ENCODE assay signal across 1 cellular context in the genomic region with DNA sequence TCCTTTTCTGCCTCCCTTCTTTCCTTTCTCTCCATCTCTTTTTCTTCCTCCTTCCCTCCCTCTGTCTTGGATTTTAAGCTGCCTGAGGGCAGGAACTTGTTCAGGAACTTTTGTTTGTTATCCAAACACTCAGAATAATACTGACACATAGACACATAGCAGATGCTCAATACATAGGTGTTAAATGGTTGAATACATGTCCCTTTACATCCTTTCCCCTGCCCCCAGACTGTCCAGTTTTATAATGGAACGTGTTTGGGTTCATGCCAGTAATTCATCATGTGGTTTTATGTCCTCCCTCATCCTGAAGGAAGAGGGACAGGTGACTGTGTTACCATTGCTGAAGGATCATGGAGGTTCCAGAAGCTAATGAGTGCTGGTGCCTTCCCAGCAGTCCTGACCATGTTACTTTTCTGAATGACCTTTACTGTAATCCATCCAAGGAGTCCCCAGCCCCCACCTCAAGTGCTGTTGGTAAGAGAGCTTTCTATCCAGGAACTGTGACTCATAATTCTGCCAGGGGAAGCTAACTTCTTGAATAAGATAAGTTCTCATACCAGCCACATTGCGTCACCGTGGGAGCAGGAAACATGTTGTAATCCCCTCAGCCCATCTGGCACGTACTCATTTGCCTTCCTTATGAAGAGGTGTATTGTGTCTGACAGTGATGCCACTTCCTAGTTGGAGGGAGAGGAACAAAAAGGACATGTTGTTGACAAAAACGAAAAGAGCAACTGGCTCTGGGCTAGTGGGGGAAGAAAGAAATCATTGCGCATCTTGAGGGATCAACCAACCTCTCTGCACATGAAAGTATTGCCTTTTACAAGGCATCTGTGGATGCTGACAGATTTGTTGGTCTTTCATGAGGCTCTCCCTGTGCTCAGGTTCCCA.
TF ChIP-seq lines count a peak whose summit lies in the region.

No MANE protein-coding gene starts in this region.

TF ChIP-seq in HepG2, 621 proteins besides CTCF, POLR2A, EP300 and RAD21 (continued from another document and continues in another):
- TF ChIP-seq, protein P1, sequence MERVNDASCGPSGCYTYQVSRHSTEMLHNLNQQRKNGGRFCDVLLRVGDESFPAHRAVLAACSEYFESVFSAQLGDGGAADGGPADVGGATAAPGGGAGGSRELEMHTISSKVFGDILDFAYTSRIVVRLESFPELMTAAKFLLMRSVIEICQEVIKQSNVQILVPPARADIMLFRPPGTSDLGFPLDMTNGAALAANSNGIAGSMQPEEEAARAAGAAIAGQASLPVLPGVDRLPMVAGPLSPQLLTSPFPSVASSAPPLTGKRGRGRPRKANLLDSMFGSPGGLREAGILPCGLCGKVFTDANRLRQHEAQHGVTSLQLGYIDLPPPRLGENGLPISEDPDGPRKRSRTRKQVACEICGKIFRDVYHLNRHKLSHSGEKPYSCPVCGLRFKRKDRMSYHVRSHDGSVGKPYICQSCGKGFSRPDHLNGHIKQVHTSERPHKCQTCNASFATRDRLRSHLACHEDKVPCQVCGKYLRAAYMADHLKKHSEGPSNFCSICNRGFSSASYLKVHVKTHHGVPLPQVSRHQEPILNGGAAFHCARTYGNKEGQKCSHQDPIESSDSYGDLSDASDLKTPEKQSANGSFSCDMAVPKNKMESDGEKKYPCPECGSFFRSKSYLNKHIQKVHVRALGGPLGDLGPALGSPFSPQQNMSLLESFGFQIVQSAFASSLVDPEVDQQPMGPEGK (CRISPR knock-in tag; IDR thresholded peaks at IDR 0.05): peak; percentile 40
- TF ChIP-seq, protein P2, sequence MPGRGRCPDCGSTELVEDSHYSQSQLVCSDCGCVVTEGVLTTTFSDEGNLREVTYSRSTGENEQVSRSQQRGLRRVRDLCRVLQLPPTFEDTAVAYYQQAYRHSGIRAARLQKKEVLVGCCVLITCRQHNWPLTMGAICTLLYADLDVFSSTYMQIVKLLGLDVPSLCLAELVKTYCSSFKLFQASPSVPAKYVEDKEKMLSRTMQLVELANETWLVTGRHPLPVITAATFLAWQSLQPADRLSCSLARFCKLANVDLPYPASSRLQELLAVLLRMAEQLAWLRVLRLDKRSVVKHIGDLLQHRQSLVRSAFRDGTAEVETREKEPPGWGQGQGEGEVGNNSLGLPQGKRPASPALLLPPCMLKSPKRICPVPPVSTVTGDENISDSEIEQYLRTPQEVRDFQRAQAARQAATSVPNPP (CRISPR knock-in tag; IDR thresholded peaks at IDR 0.05): no peak
- peak; percentile 82 for TF ChIP-seq KDM3A (CRISPR knock-in tag; IDR thresholded peaks at IDR 0.05; ENCODE audit: low read depth)
- TF ChIP-seq DNMT3B (CRISPR knock-in tag; conservative IDR thresholded peaks at IDR 0.05): peak; percentile 93; the same call in 1 of the 2 replicates
- peak; percentile 96 for TF ChIP-seq FOXO1 (CRISPR knock-in tag; IDR thresholded peaks at IDR 0.05)
- peak; percentile 88 for TF ChIP-seq MIER2 (CRISPR knock-in tag; IDR thresholded peaks at IDR 0.05)
- TF ChIP-seq, protein P3, sequence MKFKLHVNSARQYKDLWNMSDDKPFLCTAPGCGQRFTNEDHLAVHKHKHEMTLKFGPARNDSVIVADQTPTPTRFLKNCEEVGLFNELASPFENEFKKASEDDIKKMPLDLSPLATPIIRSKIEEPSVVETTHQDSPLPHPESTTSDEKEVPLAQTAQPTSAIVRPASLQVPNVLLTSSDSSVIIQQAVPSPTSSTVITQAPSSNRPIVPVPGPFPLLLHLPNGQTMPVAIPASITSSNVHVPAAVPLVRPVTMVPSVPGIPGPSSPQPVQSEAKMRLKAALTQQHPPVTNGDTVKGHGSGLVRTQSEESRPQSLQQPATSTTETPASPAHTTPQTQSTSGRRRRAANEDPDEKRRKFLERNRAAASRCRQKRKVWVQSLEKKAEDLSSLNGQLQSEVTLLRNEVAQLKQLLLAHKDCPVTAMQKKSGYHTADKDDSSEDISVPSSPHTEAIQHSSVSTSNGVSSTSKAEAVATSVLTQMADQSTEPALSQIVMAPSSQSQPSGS (CRISPR knock-in tag; IDR thresholded peaks at IDR 0.05): peak; percentile 96
- no peak for TF ChIP-seq TAF15 (IDR thresholded peaks at IDR 0.05; ENCODE audit: low read depth, low read length, poor library complexity, severe bottlenecking)
- TF ChIP-seq ZEB1 (IDR thresholded peaks at IDR 0.05; ENCODE audit: insufficient replicate concordance, low read depth): no peak
- TF ChIP-seq, protein P4, sequence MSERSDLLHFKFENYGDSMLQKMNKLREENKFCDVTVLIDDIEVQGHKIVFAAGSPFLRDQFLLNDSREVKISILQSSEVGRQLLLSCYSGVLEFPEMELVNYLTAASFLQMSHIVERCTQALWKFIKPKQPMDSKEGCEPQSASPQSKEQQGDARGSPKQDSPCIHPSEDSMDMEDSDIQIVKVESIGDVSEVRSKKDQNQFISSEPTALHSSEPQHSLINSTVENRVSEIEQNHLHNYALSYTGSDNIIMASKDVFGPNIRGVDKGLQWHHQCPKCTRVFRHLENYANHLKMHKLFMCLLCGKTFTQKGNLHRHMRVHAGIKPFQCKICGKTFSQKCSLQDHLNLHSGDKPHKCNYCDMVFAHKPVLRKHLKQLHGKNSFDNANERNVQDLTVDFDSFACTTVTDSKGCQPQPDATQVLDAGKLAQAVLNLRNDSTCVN (CRISPR knock-in tag; IDR thresholded peaks at IDR 0.05; ENCODE audit: borderline replicate concordance): peak; percentile 75; the same call in 1 of the 2 replicates
- TF ChIP-seq, protein P5, sequence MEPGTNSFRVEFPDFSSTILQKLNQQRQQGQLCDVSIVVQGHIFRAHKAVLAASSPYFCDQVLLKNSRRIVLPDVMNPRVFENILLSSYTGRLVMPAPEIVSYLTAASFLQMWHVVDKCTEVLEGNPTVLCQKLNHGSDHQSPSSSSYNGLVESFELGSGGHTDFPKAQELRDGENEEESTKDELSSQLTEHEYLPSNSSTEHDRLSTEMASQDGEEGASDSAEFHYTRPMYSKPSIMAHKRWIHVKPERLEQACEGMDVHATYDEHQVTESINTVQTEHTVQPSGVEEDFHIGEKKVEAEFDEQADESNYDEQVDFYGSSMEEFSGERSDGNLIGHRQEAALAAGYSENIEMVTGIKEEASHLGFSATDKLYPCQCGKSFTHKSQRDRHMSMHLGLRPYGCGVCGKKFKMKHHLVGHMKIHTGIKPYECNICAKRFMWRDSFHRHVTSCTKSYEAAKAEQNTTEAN (CRISPR knock-in tag; conservative IDR thresholded peaks at IDR 0.05): no peak
- TF ChIP-seq ZNF660 (CRISPR knock-in tag; IDR thresholded peaks at IDR 0.05; ENCODE audit: borderline replicate concordance, low read depth): no peak
- TF ChIP-seq AHR (CRISPR knock-in tag; IDR thresholded peaks at IDR 0.05): no peak
- TF ChIP-seq RCOR2 (CRISPR knock-in tag; IDR thresholded peaks at IDR 0.05): peak; percentile 95
- TF ChIP-seq XBP1 (CRISPR knock-in tag; IDR thresholded peaks at IDR 0.05): no peak
- TF ChIP-seq, protein P6, sequence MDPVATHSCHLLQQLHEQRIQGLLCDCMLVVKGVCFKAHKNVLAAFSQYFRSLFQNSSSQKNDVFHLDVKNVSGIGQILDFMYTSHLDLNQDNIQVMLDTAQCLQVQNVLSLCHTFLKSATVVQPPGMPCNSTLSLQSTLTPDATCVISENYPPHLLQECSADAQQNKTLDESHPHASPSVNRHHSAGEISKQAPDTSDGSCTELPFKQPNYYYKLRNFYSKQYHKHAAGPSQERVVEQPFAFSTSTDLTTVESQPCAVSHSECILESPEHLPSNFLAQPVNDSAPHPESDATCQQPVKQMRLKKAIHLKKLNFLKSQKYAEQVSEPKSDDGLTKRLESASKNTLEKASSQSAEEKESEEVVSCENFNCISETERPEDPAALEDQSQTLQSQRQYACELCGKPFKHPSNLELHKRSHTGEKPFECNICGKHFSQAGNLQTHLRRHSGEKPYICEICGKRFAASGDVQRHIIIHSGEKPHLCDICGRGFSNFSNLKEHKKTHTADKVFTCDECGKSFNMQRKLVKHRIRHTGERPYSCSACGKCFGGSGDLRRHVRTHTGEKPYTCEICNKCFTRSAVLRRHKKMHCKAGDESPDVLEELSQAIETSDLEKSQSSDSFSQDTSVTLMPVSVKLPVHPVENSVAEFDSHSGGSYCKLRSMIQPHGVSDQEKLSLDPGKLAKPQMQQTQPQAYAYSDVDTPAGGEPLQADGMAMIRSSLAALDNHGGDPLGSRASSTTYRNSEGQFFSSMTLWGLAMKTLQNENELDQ (CRISPR knock-in tag; IDR thresholded peaks at IDR 0.05; ENCODE audit: borderline replicate concordance): no peak
- 0 out of 4 replicates have a peak, but pooled peaks of 1 of the 2 experiments have one; percentile 0 for TF ChIP-seq MAFK (conservative IDR thresholded peaks at IDR 0.05 in 1 of 2, IDR thresholded peaks at IDR 0.05 in 1 of 2; ENCODE audit: low read length in 2 of 2)
- peak; percentile 66; the same call in 1 of the 2 replicates for TF ChIP-seq ZNF292 (CRISPR knock-in tag; IDR thresholded peaks at IDR 0.05; ENCODE audit: borderline replicate concordance, low read depth)
- no peak for TF ChIP-seq ZNF768 (CRISPR knock-in tag; IDR thresholded peaks at IDR 0.05)
- TF ChIP-seq BRD4 (CRISPR knock-in tag; IDR thresholded peaks at IDR 0.05): 0 out of 2 replicates have a peak, but pooled peaks have one; percentile 18
- TF ChIP-seq, protein P7, sequence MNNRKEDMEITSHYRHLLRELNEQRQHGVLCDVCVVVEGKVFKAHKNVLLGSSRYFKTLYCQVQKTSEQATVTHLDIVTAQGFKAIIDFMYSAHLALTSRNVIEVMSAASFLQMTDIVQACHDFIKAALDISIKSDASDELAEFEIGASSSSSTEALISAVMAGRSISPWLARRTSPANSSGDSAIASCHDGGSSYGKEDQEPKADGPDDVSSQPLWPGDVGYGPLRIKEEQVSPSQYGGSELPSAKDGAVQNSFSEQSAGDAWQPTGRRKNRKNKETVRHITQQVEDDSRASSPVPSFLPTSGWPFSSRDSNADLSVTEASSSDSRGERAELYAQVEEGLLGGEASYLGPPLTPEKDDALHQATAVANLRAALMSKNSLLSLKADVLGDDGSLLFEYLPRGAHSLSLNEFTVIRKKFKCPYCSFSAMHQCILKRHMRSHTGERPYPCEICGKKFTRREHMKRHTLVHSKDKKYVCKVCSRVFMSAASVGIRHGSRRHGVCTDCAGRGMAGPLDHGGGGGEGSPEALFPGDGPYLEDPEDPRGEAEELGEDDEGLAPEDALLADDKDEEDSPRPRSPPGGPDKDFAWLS (CRISPR knock-in tag; IDR thresholded peaks at IDR 0.05; ENCODE audit: borderline replicate concordance): no peak
- TF ChIP-seq, protein P8, sequence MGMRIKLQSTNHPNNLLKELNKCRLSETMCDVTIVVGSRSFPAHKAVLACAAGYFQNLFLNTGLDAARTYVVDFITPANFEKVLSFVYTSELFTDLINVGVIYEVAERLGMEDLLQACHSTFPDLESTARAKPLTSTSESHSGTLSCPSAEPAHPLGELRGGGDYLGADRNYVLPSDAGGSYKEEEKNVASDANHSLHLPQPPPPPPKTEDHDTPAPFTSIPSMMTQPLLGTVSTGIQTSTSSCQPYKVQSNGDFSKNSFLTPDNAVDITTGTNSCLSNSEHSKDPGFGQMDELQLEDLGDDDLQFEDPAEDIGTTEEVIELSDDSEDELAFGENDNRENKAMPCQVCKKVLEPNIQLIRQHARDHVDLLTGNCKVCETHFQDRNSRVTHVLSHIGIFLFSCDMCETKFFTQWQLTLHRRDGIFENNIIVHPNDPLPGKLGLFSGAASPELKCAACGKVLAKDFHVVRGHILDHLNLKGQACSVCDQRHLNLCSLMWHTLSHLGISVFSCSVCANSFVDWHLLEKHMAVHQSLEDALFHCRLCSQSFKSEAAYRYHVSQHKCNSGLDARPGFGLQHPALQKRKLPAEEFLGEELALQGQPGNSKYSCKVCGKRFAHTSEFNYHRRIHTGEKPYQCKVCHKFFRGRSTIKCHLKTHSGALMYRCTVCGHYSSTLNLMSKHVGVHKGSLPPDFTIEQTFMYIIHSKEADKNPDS (CRISPR knock-in tag; IDR thresholded peaks at IDR 0.05): no peak
- peak; percentile 87 for TF ChIP-seq MEF2D (CRISPR knock-in tag; IDR thresholded peaks at IDR 0.05)
- 0 out of 2 replicates have a peak, but pooled peaks have one; percentile 20 for TF ChIP-seq ZNF547 (CRISPR knock-in tag; IDR thresholded peaks at IDR 0.05)
- TF ChIP-seq, protein P9, sequence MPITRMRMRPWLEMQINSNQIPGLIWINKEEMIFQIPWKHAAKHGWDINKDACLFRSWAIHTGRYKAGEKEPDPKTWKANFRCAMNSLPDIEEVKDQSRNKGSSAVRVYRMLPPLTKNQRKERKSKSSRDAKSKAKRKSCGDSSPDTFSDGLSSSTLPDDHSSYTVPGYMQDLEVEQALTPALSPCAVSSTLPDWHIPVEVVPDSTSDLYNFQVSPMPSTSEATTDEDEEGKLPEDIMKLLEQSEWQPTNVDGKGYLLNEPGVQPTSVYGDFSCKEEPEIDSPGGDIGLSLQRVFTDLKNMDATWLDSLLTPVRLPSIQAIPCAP (CRISPR knock-in tag; IDR thresholded peaks at IDR 0.05; ENCODE audit: low read depth): no peak
- TF ChIP-seq ZNF205 (CRISPR knock-in tag; IDR thresholded peaks at IDR 0.05): peak; percentile 77
- no peak for TF ChIP-seq CBFB (CRISPR knock-in tag; IDR thresholded peaks at IDR 0.05)
- no peak for TF ChIP-seq SIX1 (CRISPR knock-in tag; IDR thresholded peaks at IDR 0.05; ENCODE audit: borderline replicate concordance)
- TF ChIP-seq PAF1 (CRISPR knock-in tag; IDR thresholded peaks at IDR 0.05): no peak
- no peak for TF ChIP-seq TBP (CRISPR knock-in tag; IDR thresholded peaks at IDR 0.05)
- TF ChIP-seq, protein P10, sequence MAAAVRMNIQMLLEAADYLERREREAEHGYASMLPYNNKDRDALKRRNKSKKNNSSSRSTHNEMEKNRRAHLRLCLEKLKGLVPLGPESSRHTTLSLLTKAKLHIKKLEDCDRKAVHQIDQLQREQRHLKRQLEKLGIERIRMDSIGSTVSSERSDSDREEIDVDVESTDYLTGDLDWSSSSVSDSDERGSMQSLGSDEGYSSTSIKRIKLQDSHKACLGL (CRISPR knock-in tag; IDR thresholded peaks at IDR 0.05): no peak
